In the genomic region with DNA sequence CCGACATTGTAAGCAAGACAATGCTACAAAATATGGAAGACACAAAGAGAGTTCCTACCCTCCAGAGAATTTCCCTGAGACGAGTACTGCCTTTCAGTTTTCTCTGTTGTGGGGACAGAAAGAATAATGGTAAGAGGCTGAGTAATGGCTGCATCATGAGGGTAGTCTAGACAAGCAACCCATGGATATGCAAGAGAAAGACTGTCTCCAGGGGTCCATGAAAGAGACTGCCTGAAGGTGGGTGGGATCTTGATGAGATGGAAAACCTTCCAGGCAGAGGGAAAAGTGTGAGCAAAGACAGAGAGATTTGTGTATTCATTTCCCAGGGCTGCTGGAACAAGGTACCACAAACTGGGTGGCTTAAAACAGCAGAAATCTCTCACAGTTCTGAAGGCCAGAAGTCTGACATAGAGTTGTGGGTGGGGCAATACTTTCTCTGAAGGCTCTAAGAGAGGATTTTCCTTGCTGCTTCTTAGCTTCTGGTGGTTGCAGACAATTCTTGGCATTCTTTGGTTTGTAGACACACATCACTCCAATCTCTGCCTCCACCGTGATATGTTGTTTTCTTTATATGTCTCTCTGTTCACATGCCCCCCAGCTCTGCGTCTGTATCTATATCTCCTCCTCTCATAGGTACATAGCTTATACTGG, we compare ENCODE assay signal across 17 cellular contexts. TPM values are rescaled to one million over a fixed set of nuclear protein-coding genes. Genes with fewer than 3 reads are reported as not detected.
DNase-seq lines count a peak whose midpoint lies in the region; ATAC-seq and TF ChIP-seq lines count a peak whose summit lies in the region.
"Had no signal": no experiment of that assay in that cellular context is flagged by ENCODE, and none has a peak within 500 bp of the region (broad histone marks: within the 10 kb centered on the region; RNA-seq: fewer than 3 reads in every experiment).

No MANE protein-coding gene starts in this region.

- no peak overlapping the region for H2AFZ ChIP-seq in trophoblast cell (ENCODE audit: insufficient read depth, low read length, poor library complexity)

- peak overlapping the region; percentile 42 for H3K14ac ChIP-seq in trophoblast cell (ENCODE audit: low read length)

- H3K27me3 ChIP-seq in trophoblast cell (ENCODE audit: insufficient read depth, low read length) = no peaks in the 10 kb centered on the region
- H3K27me3 ChIP-seq: heart right ventricle, Peyer's patch, right lobe of liver had no signal

- H4K12ac ChIP-seq in trophoblast cell (ENCODE audit: low read depth, low read length) = no peak overlapping the region

- peaks cover 2% of the 10 kb centered on the region for H3K9me3 ChIP-seq in trophoblast cell (ENCODE audit: insufficient read depth, low read depth, low read length)
- H3K9me3 ChIP-seq: Peyer's patch, right lobe of liver had no signal

- peak overlapping the region; percentile 30 for H2BK120ac ChIP-seq in trophoblast cell (ENCODE audit: insufficient read depth, low read length, poor library complexity)

- no peak overlapping the region for H3K23ac ChIP-seq in trophoblast cell (ENCODE audit: low read length)

- H3K4ac ChIP-seq in trophoblast cell (ENCODE audit: low read depth, low read length) = no peak overlapping the region

- peak; percentile 61 for DNase-seq in ELF-1 (ENCODE audit: low read depth, low spot score)
- DNase-seq in fibroblast of the aortic adventitia (ENCODE audit: low read depth) = peak; percentile 60
- peak; percentile 39 to 77 for DNase-seq in trophoblast cell
- DNase-seq in NCI-H774 (lab: John Stamatoyannopoulos, UW) = no peak
- no peak for DNase-seq in GM19238 (ENCODE audit: insufficient read length, low spot score)
- DNase-seq in SW 1271 (lab: John Stamatoyannopoulos, UW) = no peak
- DNase-seq: activated naive CD4-positive, alpha-beta T cell treated with Interleukin-2 at 50 U/mL for 16 hours; COR-L47; dorsolateral prefrontal cortex; heart right ventricle; NCI-H1105; stimulated activated CD4-positive, alpha-beta T cell treated with anti-CD3 and anti-CD28 coated beads, Interleukin-2, amount 100 ng/mL, for 48 hours had no signal

- peaks cover 21% of the 10 kb centered on the region for H3K79me1 ChIP-seq in trophoblast cell (ENCODE audit: low read length)

- no CpG with 5 or more reads among the region's 4 CpGs for WGBS in trophoblast cell (ENCODE audit: extremely low coverage, insufficient coverage, insufficient read length)

- H3K18ac ChIP-seq in trophoblast cell (ENCODE audit: low read length) = no peak overlapping the region

- H3K4me1 ChIP-seq in trophoblast cell (ENCODE audit: control insufficient read depth in 1 of 2, insufficient read depth in 2 of 2, low read length in 2 of 2) = peaks cover 7 to 8% of the 10 kb centered on the region in 2 experiments
- H3K4me1 ChIP-seq: Peyer's patch, right lobe of liver had no signal

- no peak overlapping the region for H4K8ac ChIP-seq in trophoblast cell (ENCODE audit: low read depth, low read length)

- H4K91ac ChIP-seq in trophoblast cell (ENCODE audit: low read depth, low read length) = peak overlapping the region; percentile 42

- H3K4me3 ChIP-seq in fibroblast of the aortic adventitia (ENCODE audit: low read depth, low read length) (no peak overlapping the region), trophoblast cell (ENCODE audit: low read depth, low read length) (no peak overlapping the region)
- H3K4me3 ChIP-seq: dorsolateral prefrontal cortex, heart right ventricle, Peyer's patch, right lobe of liver had no signal

- peak overlapping the region; percentile 27 for H2BK5ac ChIP-seq in trophoblast cell (ENCODE audit: low read depth, low read length, poor library complexity)

- H2BK12ac ChIP-seq in trophoblast cell (ENCODE audit: low read length) = peak overlapping the region; percentile 27

- H3K36me3 ChIP-seq in trophoblast cell (ENCODE audit: control insufficient read depth in 1 of 2, insufficient read depth in 2 of 2, low read length in 2 of 2) = peaks cover 0 to 2% of the 10 kb centered on the region in 2 experiments
- H3K36me3 ChIP-seq: heart right ventricle, Peyer's patch, right lobe of liver had no signal

- no peak overlapping the region for H3K4me2 ChIP-seq in trophoblast cell (ENCODE audit: low read length)

- H3K9ac ChIP-seq in trophoblast cell (ENCODE audit: low read length) = no peak overlapping the region

- H2AK5ac ChIP-seq in trophoblast cell (ENCODE audit: low read length) = no peak overlapping the region

- TF ChIP-seq CTCF in fibroblast of the aortic adventitia (IDR thresholded peaks at IDR 0.05; ENCODE audit: insufficient read depth, low read length) = no peak

- H3K79me2 ChIP-seq in trophoblast cell (ENCODE audit: control insufficient read depth, insufficient read depth, low read length, poor library complexity) = peaks cover 2% of the 10 kb centered on the region

- ATAC-seq in SK-N-SH treated with all-trans-retinoic acid at 6 μM for 48 hours (peak; percentile 46), GM21447 (IDR thresholded peaks at IDR 0.05; ENCODE audit: unreplicated experiment) (no peak)
- ATAC-seq: heart right ventricle, right lobe of liver had no signal

- H3K27ac ChIP-seq in trophoblast cell (ENCODE audit: low read depth, low read length) = peak overlapping the region; percentile 83
- H3K27ac ChIP-seq: dorsolateral prefrontal cortex, heart right ventricle, HL-60, Peyer's patch, right lobe of liver had no signal

TF ChIP-seq in SK-N-SH treated with all-trans-retinoic acid at 6 μM for 48 hours, 23 proteins besides CTCF, POLR2A, EP300 and RAD21:
- TF ChIP-seq ZFP30 (CRISPR knock-in tag; IDR thresholded peaks at IDR 0.05) = no peak
- no peak for TF ChIP-seq PATZ1 (CRISPR knock-in tag; IDR thresholded peaks at IDR 0.05; ENCODE audit: borderline replicate concordance)
- no peak for TF ChIP-seq BACH2 (CRISPR knock-in tag; IDR thresholded peaks at IDR 0.05; ENCODE audit: borderline replicate concordance)
- TF ChIP-seq TCF4 (CRISPR knock-in tag; IDR thresholded peaks at IDR 0.05; ENCODE audit: borderline replicate concordance) = no peak
- TF ChIP-seq GLIS3 (CRISPR knock-in tag; IDR thresholded peaks at IDR 0.05) = no peak
- no peak for TF ChIP-seq ZFP3 (CRISPR knock-in tag; IDR thresholded peaks at IDR 0.05)
- no peak for TF ChIP-seq TOX (CRISPR knock-in tag; IDR thresholded peaks at IDR 0.05; ENCODE audit: borderline replicate concordance)

RNA-seq across cellular contexts. Expression of gene ANP32E, which starts 41.4 kb away (rescaled TPM):
- 35.1 and 52.1 TPM in 2 replicates for total RNA-seq in fibroblast of the aortic adventitia (ENCODE audit: low replicate concordance)
- 51.7 and 51.9 TPM in 2 replicates for polyA plus RNA-seq in trophoblast cell (2013)

RNA-seq across cellular contexts. Expression of gene PLEKHO1, which starts 44.8 kb away (rescaled TPM):
- total RNA-seq in fibroblast of the aortic adventitia (ENCODE audit: low replicate concordance) = 27.7 and 43.6 TPM in 2 replicates
- polyA plus RNA-seq in trophoblast cell (2013) = 40.7 and 41.3 TPM in 2 replicates

Comparison
In these comparisons a context has a peak if more than half of its experiments do, and no peak if none do; other contexts are left out.
1. DNase-seq: peak in ELF-1 (single experiment), fibroblast of the aortic adventitia (single experiment) and trophoblast cell (2 of 2); none in NCI-H774 (single experiment), GM19238 (single experiment) and SW 1271 (0 of 2).